21 cellular contexts compared by ENCODE assay signal in the genomic region with DNA sequence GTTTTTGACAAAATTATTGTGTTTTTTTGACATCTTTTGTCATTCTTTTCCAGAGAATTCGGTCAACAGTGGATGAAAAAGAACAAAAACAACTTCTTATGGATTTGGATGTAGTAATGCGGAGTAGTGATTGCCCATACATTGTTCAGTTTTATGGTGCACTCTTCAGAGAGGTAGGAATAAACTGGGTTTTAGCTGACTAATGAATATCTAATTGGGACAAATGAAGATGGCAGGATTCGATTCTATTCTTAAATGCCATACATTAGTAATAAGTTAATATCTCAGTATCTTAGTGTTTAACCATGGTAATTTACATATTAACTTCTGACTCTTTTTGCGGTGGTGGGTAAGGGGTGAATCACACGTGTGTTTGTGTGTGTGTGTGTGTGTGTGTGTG.
A peak's percentile ranks its signal among the peaks of the same experiment; 100 is the strongest.
DNase-seq lines count a peak whose midpoint lies in the region; ATAC-seq, FAIRE-seq and TF ChIP-seq lines count a peak whose summit lies in the region.
"Had no signal": no experiment of that assay in that cellular context is flagged by ENCODE, and none has a peak within 500 bp of the region (broad histone marks: within the 10 kb centered on the region; RNA-seq: fewer than 3 reads in every experiment).

No MANE protein-coding gene starts in this region.

- in situ Hi-C loops in K562 (cut with MboI): no loop called here

- TF ChIP-seq POLR2A in A549 (IDR thresholded peaks at IDR 0.05; ENCODE audit: low read length) (no peak), K562 (conservative IDR thresholded peaks at IDR 0.05) (no peak)

- POLR2A ChIA-PET in A549 (lab: Yijun Ruan, JAX): no interaction called here
- POLR2A ChIA-PET in K562 (lab: Yijun Ruan, JAX): no interaction called here

- BruUV-seq in K562 (replicated peaks; lab: Mats Ljungman, UMichigan): no TSS peak

- no peaks in the 10 kb centered on the region for H3K36me3 ChIP-seq in GM23338 (ENCODE audit: insufficient read depth)
- H3K36me3 ChIP-seq in K562 (ENCODE audit: control insufficient read depth, insufficient read depth, low read length): peaks cover 13% of the 10 kb centered on the region; the same call in 1 of the 3 replicates

- H3K27ac Mint-ChIP-seq in GM23338: 0 out of 2 replicates have a peak overlapping the region, but pooled peaks have one; percentile 13
- H3K27ac Mint-ChIP-seq: B cell; CD4-positive, alpha-beta T cell; CD8-positive, alpha-beta T cell had no signal

- H3K9me3 ChIP-seq in A549 (no peaks in the 10 kb centered on the region), K562 (replicated peaks; ENCODE audit: control insufficient read depth, insufficient read depth, low read depth, low read length) (no peaks in the 10 kb centered on the region)
- H3K9me3 ChIP-seq: Caco-2 had no signal

- H3K27ac ChIP-seq in A549 (no peak overlapping the region), GM23338 (ENCODE audit: low read depth) (no peak overlapping the region), K562 (ENCODE audit: extremely low read depth, low read depth, low read length) (no peak overlapping the region)
- H3K27ac ChIP-seq: BLaER1 treated with 17β-estradiol and CSF1 and Interleukin-3, amounts not matched to agents 10 nM and 100 nM; C4-2B had no signal

- TF ChIP-seq EP300 in A549 (IDR thresholded peaks at IDR 0.05) (no peak), K562 (IDR thresholded peaks at IDR 0.05; ENCODE audit: low read length) (no peak)

- H3K27me3 Mint-ChIP-seq in GM23338 (ENCODE audit: insufficient read depth, low read depth, poor library complexity): no peaks in the 10 kb centered on the region
- H3K27me3 Mint-ChIP-seq: B cell; CD4-positive, alpha-beta T cell had no signal

- no peak for TF ChIP-seq RAD21 in A549 (conservative IDR thresholded peaks at IDR 0.05 in 1 of 2, IDR thresholded peaks at IDR 0.05 in 1 of 2)
- no peak for TF ChIP-seq RAD21 in K562 (CRISPR knock-in tag; conservative IDR thresholded peaks at IDR 0.05 in 1 of 2, IDR thresholded peaks at IDR 0.05 in 1 of 2)

- H3K36me3 Mint-ChIP-seq in GM23338 (ENCODE audit: low read depth): peaks cover 5% of the 10 kb centered on the region; the same call in 1 of the 3 replicates

- WGBS in A549 (ENCODE audit: missing lambda C conversion rate): 90% methylated on average over 5 of the region's 5 CpGs
- 92% methylated on average over 5 of the region's 5 CpGs for WGBS in K562 (ENCODE audit: insufficient coverage, low coverage, missing lambda C conversion rate)

- H4K20me1 ChIP-seq in GM23338 (replicated peaks; ENCODE audit: insufficient read depth) (no peaks in the 10 kb centered on the region), K562 (replicated peaks; ENCODE audit: control insufficient read depth, insufficient read depth, low read length) (no peaks in the 10 kb centered on the region)

- H3K27me3 ChIP-seq in GM23338 (ENCODE audit: insufficient read depth) (no peaks in the 10 kb centered on the region), K562 (ENCODE audit: control insufficient read depth in 2 of 2, insufficient read depth in 2 of 2, low read length in 2 of 2) (no peaks in the 10 kb centered on the region)
- H3K27me3 ChIP-seq: BLaER1 treated with 17β-estradiol and CSF1 and Interleukin-3, amounts not matched to agents 10 nM and 100 nM had no signal

- CTCF ChIA-PET in A549 (lab: Yijun Ruan, JAX) (no interaction called here), K562 (lab: Yijun Ruan, JAX; ENCODE audit: low intra/inter-chr PET ratio) (no interaction called here)

- no peak overlapping the region for H3K4me3 Mint-ChIP-seq in GM23338
- H3K4me3 Mint-ChIP-seq: B cell; CD4-positive, alpha-beta T cell; CD8-positive, alpha-beta T cell had no signal

- FAIRE-seq in A549 (lab: Jason Lieb, UNC) (no peak), K562 (lab: Jason Lieb, UNC) (no peak)
- FAIRE-seq: A204.1, D721Med, G401.6, GM12891, GM19239 had no signal

- TF ChIP-seq CTCF in A549 (IDR thresholded peaks at IDR 0.05): no peak
- no peak for TF ChIP-seq CTCF in GM23338 (conservative IDR thresholded peaks at IDR 0.05; ENCODE audit: low read depth in 2 of 2)
- no peak for TF ChIP-seq CTCF in K562 (IDR thresholded peaks at IDR 0.05 in 2 of 3, conservative IDR thresholded peaks at IDR 0.05 in 1 of 3; ENCODE audit: insufficient read depth in 2 of 3, low read depth in 1 of 3, low read length in 3 of 3)

- H3K9me3 Mint-ChIP-seq in GM23338: no peaks in the 10 kb centered on the region
- H3K9me3 Mint-ChIP-seq: CD4-positive, alpha-beta T cell; CD8-positive, alpha-beta T cell had no signal

- H3K4me2 ChIP-seq in A549 (no peak overlapping the region), GM23338 (no peak overlapping the region), K562 (ENCODE audit: insufficient read depth, low read length) (no peak overlapping the region)
- H3K4me2 ChIP-seq: BLaER1 treated with 17β-estradiol and CSF1 and Interleukin-3, amounts not matched to agents 10 nM and 100 nM had no signal

- DNase-seq in A549 (ENCODE audit: low read depth in 1 of 2, low spot score in 1 of 2): no peak
- DNase-seq in GM23338 (ENCODE audit: low spot score): no peak
- DNase-seq in K562 (ENCODE audit: extremely low read depth in 1 of 4, low spot score in 3 of 4): no peak
- DNase-seq: 8988T; AML-193; Caco-2; Calu3; CD4-positive, alpha-beta T cell; CD8-positive, alpha-beta T cell; DMS79 treated with DMSO at 0.1 percent for 48 hours; GF-D8 had no signal

- H3K9me2 ChIP-seq in GM23338 (ENCODE audit: insufficient read depth): no peaks in the 10 kb centered on the region

- H3K4me1 Mint-ChIP-seq in GM23338: no peaks in the 10 kb centered on the region

- intact Hi-C loops in K562 (cut with micrococcal nuclease): no loop called here

- no peaks in the 10 kb centered on the region for H3K9me1 ChIP-seq in K562 (ENCODE audit: control insufficient read depth, insufficient read depth, low read length)

- no peaks in the 10 kb centered on the region for H3F3A ChIP-seq in GM23338 (replicated peaks; ENCODE audit: low read depth)

- H3K79me2 ChIP-seq in GM23338 (replicated peaks; ENCODE audit: insufficient read depth) (peaks cover 36% of the 10 kb centered on the region), K562 (ENCODE audit: control insufficient read depth, insufficient read depth, low read length) (no peaks in the 10 kb centered on the region)

- no peak overlapping the region for H3K4me3 ChIP-seq in A549
- no peak overlapping the region for H3K4me3 ChIP-seq in GM23338
- H3K4me3 ChIP-seq in K562: no peak overlapping the region
- H3K4me3 ChIP-seq: BLaER1 treated with 17β-estradiol and CSF1 and Interleukin-3, amounts not matched to agents 10 nM and 100 nM had no signal

- no peak overlapping the region for H2AFZ ChIP-seq in GM23338
- no peak overlapping the region for H2AFZ ChIP-seq in K562 (ENCODE audit: low read depth, low read length)

- H3K9ac ChIP-seq in K562 (ENCODE audit: insufficient read depth in 1 of 2, low read depth in 2 of 2, low read length in 2 of 2): no peak overlapping the region
- H3K9ac ChIP-seq: BLaER1 treated with 17β-estradiol and CSF1 and Interleukin-3, amounts not matched to agents 10 nM and 100 nM had no signal

- peaks cover 5% of the 10 kb centered on the region; the same call in 1 of the 3 replicates for H3K4me1 ChIP-seq in A549
- H3K4me1 ChIP-seq in GM23338 (ENCODE audit: insufficient read depth): no peaks in the 10 kb centered on the region
- 0 out of 5 replicates have a peak, but pooled peaks cover 0 to under 1% of the 10 kb centered on the region in 2 experiments for H3K4me1 ChIP-seq in K562 (replicated peaks in 1 of 2; ENCODE audit: control insufficient read depth in 2 of 2, insufficient read depth in 2 of 2, low read length in 2 of 2)
- H3K4me1 ChIP-seq: Caco-2 had no signal

- ATAC-seq in A549 (no peak), GM23338 (no peak), K562 (no peak), HG02884 (IDR thresholded peaks at IDR 0.05; ENCODE audit: unreplicated experiment) (no peak), HG03097 (IDR thresholded peaks at IDR 0.05; ENCODE audit: low FRiP score, unreplicated experiment) (no peak)
- ATAC-seq: CD8-positive, alpha-beta T cell had no signal

TF ChIP-seq in A549, 52 proteins besides CTCF, POLR2A, EP300 and RAD21:
- TF ChIP-seq MAFK (IDR thresholded peaks at IDR 0.05; ENCODE audit: partially characterized antibody): peak; percentile 84
- TF ChIP-seq, protein P1, sequence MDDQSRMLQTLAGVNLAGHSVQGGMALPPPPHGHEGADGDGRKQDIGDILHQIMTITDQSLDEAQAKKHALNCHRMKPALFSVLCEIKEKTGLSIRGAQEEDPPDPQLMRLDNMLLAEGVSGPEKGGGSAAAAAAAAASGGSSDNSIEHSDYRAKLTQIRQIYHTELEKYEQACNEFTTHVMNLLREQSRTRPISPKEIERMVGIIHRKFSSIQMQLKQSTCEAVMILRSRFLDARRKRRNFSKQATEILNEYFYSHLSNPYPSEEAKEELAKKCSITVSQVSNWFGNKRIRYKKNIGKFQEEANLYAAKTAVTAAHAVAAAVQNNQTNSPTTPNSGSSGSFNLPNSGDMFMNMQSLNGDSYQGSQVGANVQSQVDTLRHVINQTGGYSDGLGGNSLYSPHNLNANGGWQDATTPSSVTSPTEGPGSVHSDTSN (IDR thresholded peaks at IDR 0.05): no peak

TF ChIP-seq in GM23338, 12 proteins besides CTCF, POLR2A, EP300 and RAD21 (continues in another document):
- TF ChIP-seq JUNB (IDR thresholded peaks at IDR 0.05; ENCODE audit: unreplicated experiment) (no peak), POLR2AphosphoS5 (IDR thresholded peaks at IDR 0.05; ENCODE audit: low read depth) (no peak), ZNF114 (CRISPR knock-in tag; IDR thresholded peaks at IDR 0.05) (no peak), CREB1 (CRISPR knock-in tag; IDR thresholded peaks at IDR 0.05; ENCODE audit: low read depth) (no peak), NANOG (IDR thresholded peaks at IDR 0.05; ENCODE audit: borderline replicate concordance) (no peak), EZH2phosphoT487 (IDR thresholded peaks at IDR 0.05; ENCODE audit: unreplicated experiment) (no peak), STAT1 (IDR thresholded peaks at IDR 0.05; ENCODE audit: unreplicated experiment) (no peak)

TF ChIP-seq in K562, 482 proteins besides CTCF, POLR2A, EP300 and RAD21 (continues in another document):
- TF ChIP-seq KHSRP (IDR thresholded peaks at IDR 0.05) (no peak), ZKSCAN1 (IDR thresholded peaks at IDR 0.05; ENCODE audit: low read depth, low read length) (no peak), ETV1 (tag; conservative IDR thresholded peaks at IDR 0.05; ENCODE audit: low read depth) (no peak), SMARCE1 (IDR thresholded peaks at IDR 0.05) (no peak), ARHGAP35 (IDR thresholded peaks at IDR 0.05; ENCODE audit: partially characterized antibody) (no peak)
